In genomic region chr7:126079151-126079550, GRCh38 we compare ENCODE assay signal across 17 cellular contexts.
"Had no signal": no experiment of that assay in that cellular context is flagged by ENCODE, and none has a peak within 500 bp of the region (broad histone marks: within the 10 kb centered on the region; RNA-seq: fewer than 3 reads in every experiment).

No MANE protein-coding gene starts in this region.

- H3K79me2 ChIP-seq: hepatocyte had no signal

- H3K4me3 ChIP-seq: cardiac muscle cell, hepatocyte, tibial artery had no signal

- H3K9me3 ChIP-seq: tibial artery had no signal

- FAIRE-seq: keratinocyte had no signal

- H3K4me2 ChIP-seq: hepatocyte had no signal

- H3K4me1 ChIP-seq: tibial artery had no signal

- H3K27me3 ChIP-seq: cardiac muscle cell, hepatocyte, tibial artery had no signal

- H3K27ac ChIP-seq: cardiac muscle cell, hepatocyte, tibial artery had no signal

- DNase-seq: activated CD4-positive, alpha-beta T cell treated with anti-CD3 and anti-CD28 coated beads, Interleukin-2, amount 10 ng/mL, durations not matched to agents 24 days and 14 days; activated CD8-positive, alpha-beta T cell treated with anti-CD3 and anti-CD28 coated beads, Interleukin-2, amount 10 ng/mL, durations not matched to agents 7 days and 5 days; activated naive CD4-positive, alpha-beta T cell treated with Interleukin-2 at 50 U/mL for 16 hours; activated naive CD8-positive, alpha-beta T cell treated with anti-CD3 and anti-CD28 coated beads, Interleukin-2, amount 10 ng/mL, durations not matched to agents 7 days and 5 days; activated T-cell treated with anti-CD3 and anti-CD28 coated beads, Interleukin-2, amount 50 U/mL, for 24 hours; amygdala; effector memory CD8-positive, alpha-beta T cell; midbrain; nephron progenitor cell; retina; stimulated activated naive CD4-positive, alpha-beta T cell treated with Interleukin-2 at 50 U/mL for 16 hours; T-helper 9 cell; tibial artery had no signal

- H2AFZ ChIP-seq: hepatocyte had no signal

- H3K36me3 ChIP-seq: cardiac muscle cell, tibial artery had no signal

- ATAC-seq: activated CD8-positive, alpha-beta T cell treated with anti-CD3 and anti-CD28 coated beads, Interleukin-2, amount 10 ng/mL, durations not matched to agents 7 days and 5 days; effector memory CD8-positive, alpha-beta T cell; left lobe of liver had no signal
